Comparison of ENCODE assay signal across 1 cellular context in genomic region chr1:241640867-241641542, GRCh38.
TF ChIP-seq lines count a peak whose summit lies in the region.

No MANE protein-coding gene starts in this region.

TF ChIP-seq in K562, 482 proteins besides CTCF, POLR2A, EP300 and RAD21 (continued from another document):
- TF ChIP-seq CBX3 (IDR thresholded peaks at IDR 0.05; ENCODE audit: borderline replicate concordance in 1 of 2, low read length in 2 of 2) (peak in 1 of 2 experiments; percentile 40; a peak in 1 of 3 replicates), POLR3G (IDR thresholded peaks at IDR 0.05; ENCODE audit: extremely low read depth, insufficient read length, insufficient replicate concordance) (no peak), NELFE (IDR thresholded peaks at IDR 0.05; ENCODE audit: insufficient read depth, insufficient read length) (no peak), ZNF707 (CRISPR knock-in tag; conservative IDR thresholded peaks at IDR 0.05) (no peak), MGA (IDR thresholded peaks at IDR 0.05) (0 out of 2 replicates have a peak, but pooled peaks have one; percentile 1), FOXK1 (CRISPR knock-in tag; IDR thresholded peaks at IDR 0.05; ENCODE audit: borderline replicate concordance) (0 out of 2 replicates have a peak, but pooled peaks have one; percentile 28), CEBPG (CRISPR knock-in tag; IDR thresholded peaks at IDR 0.05) (peak; percentile 58; the same call in 1 of the 2 replicates), CEBPG (tag; conservative IDR thresholded peaks at IDR 0.05 in 1 of 2, IDR thresholded peaks at IDR 0.05 in 1 of 2) (no peak), FUS (optimal IDR thresholded peaks at IDR 0.05; ENCODE audit: low read depth, low read length) (no peak), MAX (CRISPR knock-in tag; IDR thresholded peaks at IDR 0.05) (peak; percentile 18), NR3C1 (CRISPR knock-in tag; IDR thresholded peaks at IDR 0.05) (no peak), CEBPB (tag; IDR thresholded peaks at IDR 0.05) (peak; percentile 79)
